In genomic region chr4:1472148-1472797, GRCh38 we compare ENCODE assay signal across 1 cellular context.
TF ChIP-seq lines count a peak whose summit lies in the region.

No MANE protein-coding gene starts in this region.

TF ChIP-seq in WTC11, 78 proteins besides CTCF, POLR2A, EP300 and RAD21 (continued from another document):
- no peak for TF ChIP-seq ARID4B (CRISPR knock-in tag; IDR thresholded peaks at IDR 0.05; ENCODE audit: borderline replicate concordance)
